8 cellular contexts compared by ENCODE assay signal in genomic region chr17:63425478-63425877, GRCh38. TPM values are rescaled to one million over a fixed set of nuclear protein-coding genes. Genes with fewer than 3 reads are reported as not detected.
DNase-seq lines count a peak whose midpoint lies in the region; ATAC-seq and TF ChIP-seq lines count a peak whose summit lies in the region.

No MANE protein-coding gene starts in this region.

- WGBS in right lobe of liver (ENCODE audit: insufficient coverage, low coverage, low lambda C conversion rate, missing lambda C conversion rate) = under 1% methylated on average over 7 of the region's 7 CpGs

- H3K9me3 Mint-ChIP-seq in chondrocyte (ENCODE audit: low read depth) = no peaks in the 10 kb centered on the region

- H3K4me1 Mint-ChIP-seq in chondrocyte (ENCODE audit: low read depth) = peaks cover 3% of the 10 kb centered on the region

- no peak for TF ChIP-seq POLR2A in right lobe of liver (IDR thresholded peaks at IDR 0.05)

- H3K27ac Mint-ChIP-seq in chondrocyte (ENCODE audit: unreplicated experiment) = no peak overlapping the region

- DNase-seq in DMS153 (lab: John Stamatoyannopoulos, UW) = peak; percentile 33
- DNase-seq in NCI-H510A treated with DMSO at 0.1 percent for 48 hours (lab: John Stamatoyannopoulos, UW) = peak; percentile 96
- DNase-seq in activated CD4-positive, alpha-beta T cell treated with anti-CD3 and anti-CD28 coated beads for 24 hours (ENCODE audit: low read depth in 2 of 2) = peak; percentile 48 to 57
- DNase-seq in chondrocyte (ENCODE audit: low spot score) = no peak
- DNase-seq in right lobe of liver = peak in 1 of 3 donors; percentile 73
- DNase-seq in stimulated activated CD4-positive, alpha-beta T cell treated with anti-CD3 and anti-CD28 coated beads, TNF-alpha, amount 100 ng/mL, for 1 hour (ENCODE audit: low read depth in 3 of 3, low spot score in 1 of 3) = peak; percentile 30 to 43 (median 40)

- H3K4me3 Mint-ChIP-seq in chondrocyte (ENCODE audit: unreplicated experiment) = no peak overlapping the region

- H3K27me3 ChIP-seq in right lobe of liver = no peaks in the 10 kb centered on the region

- H3K9me3 ChIP-seq in right lobe of liver = no peaks in the 10 kb centered on the region

- intact Hi-C loops in right lobe of liver (cut with DNase I) = loop anchor here (5.0 kb wide), 3 partner anchors 52 to 187 kb away; partner anchors contain the start of gene ACE (in 1 of the 2)

- H3K36me3 Mint-ChIP-seq in chondrocyte (ENCODE audit: low read depth) = peaks cover 15% of the 10 kb centered on the region

- H3K4me1 ChIP-seq in right lobe of liver = no peaks in the 10 kb centered on the region

- H3K4me3 ChIP-seq in right lobe of liver = no peak overlapping the region

- ATAC-seq in HG02981 (IDR thresholded peaks at IDR 0.05; ENCODE audit: unreplicated experiment) (peak; percentile 68), right lobe of liver (peak; percentile 88 to 96 (median 94)), GM19455 (IDR thresholded peaks at IDR 0.05; ENCODE audit: unreplicated experiment) (no peak)

- H3K36me3 ChIP-seq in right lobe of liver = no peaks in the 10 kb centered on the region

- TF ChIP-seq CTCF in chondrocyte (IDR thresholded peaks at IDR 0.05) (peak; percentile 99), right lobe of liver (IDR thresholded peaks at IDR 0.05) (peak; percentile 92 to 98 (median 96))

- no peak overlapping the region for H3K27ac ChIP-seq in right lobe of liver

- no peaks in the 10 kb centered on the region for H3K27me3 Mint-ChIP-seq in chondrocyte (ENCODE audit: low read depth)

RNA-seq across cellular contexts. Expression of gene CYB561, which starts 20.6 kb away (rescaled TPM):
- total RNA-seq in chondrocyte (6.2 to 10.1 TPM (median 9.0 TPM) in 3 replicates), right lobe of liver (10 to 100 TPM in 4 of 6 experiments, 1 to 10 TPM in 2; 7.4 to 21.9 (median 11.4) TPM)

RNA-seq across cellular contexts. Expression of gene ACE, which starts 51.4 kb away (rescaled TPM):
- total RNA-seq in chondrocyte = 0.28 to 0.68 TPM (median 0.52 TPM) in 3 replicates
- total RNA-seq in right lobe of liver = 1 to 10 TPM in 5 of 6 experiments, under 1 TPM in 1; 0.75 to 9.4 (median 5.1) TPM
